In the genomic region with DNA sequence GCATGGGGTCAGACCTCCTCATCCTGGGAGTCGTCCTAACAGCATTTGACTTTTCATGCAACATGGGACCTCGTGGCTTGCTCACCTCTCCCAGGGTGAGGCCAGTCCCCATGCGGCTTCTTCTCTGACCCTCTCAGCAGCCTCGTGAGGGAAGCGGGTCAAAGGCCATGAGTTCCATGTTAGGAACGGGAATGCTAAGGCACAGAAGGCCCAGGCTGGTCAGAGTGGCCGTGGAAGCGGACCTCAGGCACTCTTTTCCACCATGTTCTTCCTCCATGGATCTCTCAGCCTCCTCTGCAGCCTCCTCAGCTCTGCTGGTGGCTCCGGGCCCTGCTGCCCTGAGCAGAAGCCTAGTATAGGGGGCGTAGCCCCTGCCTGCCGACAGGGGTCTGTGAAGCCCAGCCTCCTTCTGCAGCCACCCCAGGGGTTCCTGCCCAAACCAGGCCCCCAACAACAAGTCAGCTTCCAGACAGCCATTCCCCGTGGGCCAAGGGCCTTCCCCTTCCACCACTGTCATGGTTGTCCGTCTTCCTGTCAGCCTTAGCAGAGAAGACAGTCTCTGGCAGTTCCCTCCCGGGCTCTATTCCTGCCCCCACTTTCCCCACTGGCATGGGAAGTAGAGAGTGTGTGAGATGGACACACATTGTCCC, we compare ENCODE assay signal across 25 cellular contexts.
"Had no signal": no experiment of that assay in that cellular context is flagged by ENCODE, and none has a peak within 500 bp of the region (broad histone marks: within the 10 kb centered on the region; RNA-seq: fewer than 3 reads in every experiment).

No MANE protein-coding gene starts in this region.

- DNase-seq: activated CD4-positive, alpha-beta T cell treated with anti-CD3 and anti-CD28 coated beads for 1 hour; activated CD4-positive, alpha-beta T cell treated with anti-CD3 and anti-CD28 coated beads, Interleukin-2, amount 10 ng/mL, durations not matched to agents 7 days and 5 days; activated CD8-positive, alpha-beta T cell treated with anti-CD3 and anti-CD28 coated beads for 36 hours; activated gamma-delta T cell; activated naive CD8-positive, alpha-beta T cell treated with anti-CD3 and anti-CD28 coated beads, Interleukin-2, amount 50 U/mL, for 24 hours; amygdala; foreskin keratinocyte; heart right ventricle; kidney glomerular epithelial cell; mesendoderm; mucosa of descending colon; retina; stimulated activated naive CD4-positive, alpha-beta T cell; T-helper 17 cell; T1000; testis; trophoblast cell; uterus had no signal

- H3K36me3 ChIP-seq: breast epithelium, esophagus muscularis mucosa, heart right ventricle, prostate gland, uterus had no signal

- H3K9me3 ChIP-seq: breast epithelium, esophagus muscularis mucosa, heart right ventricle, mucosa of descending colon, prostate gland, testis, uterus had no signal

- H3K4me2 ChIP-seq: smooth muscle cell had no signal

- H3K4me1 ChIP-seq: breast epithelium, esophagus muscularis mucosa, foreskin keratinocyte, prostate gland, testis, uterus had no signal

- H3K4me3 ChIP-seq: breast epithelium, esophagus muscularis mucosa, heart right ventricle, lung, mucosa of descending colon, prostate gland, smooth muscle cell, testis, uterus had no signal

- H3K27me3 ChIP-seq: breast epithelium, testis, uterus had no signal

- ATAC-seq: activated CD8-positive, alpha-beta T cell treated with anti-CD3 and anti-CD28 coated beads for 36 hours; activated naive CD8-positive, alpha-beta T cell treated with anti-CD3 and anti-CD28 coated beads, Interleukin-2, amount 50 U/mL, for 24 hours; foreskin keratinocyte; left lobe of liver; mucosa of descending colon; natural killer cell treated with Interleukin-12 subunit alpha and Interleukin-12 subunit beta and Interleukin-15 and Interleukin-18, amount 100 ng/mL, for 72 hours; T-helper 17 cell had no signal

- H3K27ac ChIP-seq: breast epithelium, esophagus muscularis mucosa, foreskin keratinocyte, heart right ventricle, prostate gland, testis, uterus had no signal
